ENCODE assay signal across 8 cellular contexts in the genomic region with DNA sequence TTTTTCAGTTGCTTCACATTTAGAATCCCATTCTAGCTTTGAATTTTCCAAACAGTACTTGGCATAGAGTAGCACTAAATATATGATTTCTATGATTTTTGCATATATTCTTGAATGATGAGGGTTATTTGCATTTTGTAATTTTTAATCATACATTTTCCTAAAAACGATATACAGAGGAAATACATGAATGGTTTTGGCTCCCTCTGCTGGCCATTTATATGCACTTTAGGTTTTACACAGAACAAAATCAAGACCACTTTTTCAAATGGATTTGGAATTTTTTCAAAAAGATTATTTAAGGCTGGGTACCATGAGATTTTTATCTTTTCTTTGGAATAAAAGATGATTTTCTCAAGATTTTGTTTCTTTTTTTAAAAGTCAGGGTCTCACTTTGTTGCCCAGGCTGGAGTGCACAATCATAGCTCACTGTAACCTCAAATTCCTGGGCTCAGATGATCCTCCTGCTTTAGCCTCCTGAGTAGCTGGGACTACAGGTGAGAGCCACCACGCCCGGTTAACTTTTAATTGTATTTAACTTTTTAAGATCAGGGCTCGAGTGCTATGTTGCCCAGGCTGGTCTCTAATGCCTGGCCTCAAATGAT. TPM values are rescaled to one million over a fixed set of nuclear protein-coding genes. Genes with fewer than 3 reads are reported as not detected.
DNase-seq lines count a peak whose midpoint lies in the region; ATAC-seq and TF ChIP-seq lines count a peak whose summit lies in the region.

No MANE protein-coding gene starts in this region.

- DNase-seq in AG04449 (ENCODE audit: low read depth, low spot score) (peak; percentile 19), Daoy (ENCODE audit: low read depth) (peak; percentile 51), RKO (ENCODE audit: low spot score) (peak; percentile 69), dermis microvascular lymphatic vessel endothelial cell (ENCODE audit: low read depth in 2 of 2) (peak; percentile 49 to 66), mucosa of gallbladder (ENCODE audit: low spot score) (peak; percentile 49), KG1 (lab: John Stamatoyannopoulos, UW) (no peak), MG63 (no peak)

- no peaks in the 10 kb centered on the region for H3K36me3 ChIP-seq in MG63

- peak; percentile 53 for TF ChIP-seq CTCF in AG04449 (IDR thresholded peaks at IDR 0.05; ENCODE audit: insufficient read depth, low read length, missing control alignments)

- POLR2A ChIA-PET in AG04449 (lab: Yijun Ruan, JAX) = no interaction called here

- no peaks in the 10 kb centered on the region; the same call in 1 of the 2 replicates for H3K27me3 ChIP-seq in MG63

- no peaks in the 10 kb centered on the region for H3K9me3 ChIP-seq in MG63

- ATAC-seq in HG03175 (IDR thresholded peaks at IDR 0.05; ENCODE audit: unreplicated experiment) = peak; percentile 52

- H3K4me3 ChIP-seq in AG04449 (ENCODE audit: low read depth, low read length) (no peak overlapping the region), MG63 (no peak overlapping the region)

- CTCF ChIA-PET in AG04449 (lab: Yijun Ruan, JAX) = interaction anchor here (0.5 to 4.2 kb wide), 34 partner anchors 8 to 799 kb away, joined by 3 to 40 read pairs (median 4); partner anchors contain the start of gene LVRN

RNA-seq across cellular contexts. Expression of gene COMMD10, which starts 16.7 kb away (rescaled TPM):
- 43.1 and 49.3 TPM in 2 replicates for total RNA-seq in Daoy (2014; rRNA removed; shearing (Covaris generic))
- 37.7 and 38.2 TPM in 2 replicates for total RNA-seq in dermis microvascular lymphatic vessel endothelial cell
- total RNA-seq in mucosa of gallbladder = 32.8 TPM
- 37.3 and 58.3 TPM in 2 replicates for total RNA-seq in MG63 (2014; rRNA removed; shearing (Covaris generic); ENCODE audit: low replicate concordance)

RNA-seq across cellular contexts. Expression of gene ARL14EPL, which starts 35.9 kb away (rescaled TPM):
- total RNA-seq in Daoy (2014; rRNA removed; shearing (Covaris generic)) = 1.3 TPM in 1 of 2 replicates, not detected in the other
- total RNA-seq in dermis microvascular lymphatic vessel endothelial cell (under 0.01 and 0.13 TPM in 2 replicates), mucosa of gallbladder (not detected)
- total RNA-seq in MG63 (2014; rRNA removed; shearing (Covaris generic); ENCODE audit: low replicate concordance) = not detected in 2 replicates

Comparison
In these comparisons a context has a peak if more than half of its experiments do, and no peak if none do; other contexts are left out.
1. DNase-seq: peak in AG04449 (single experiment), Daoy (single experiment), RKO (single experiment), dermis microvascular lymphatic vessel endothelial cell (2 of 2) and mucosa of gallbladder (single experiment); none in KG1 (single experiment) and MG63 (single experiment).